Comparison of ENCODE assay signal across 16 cellular contexts in the genomic region with DNA sequence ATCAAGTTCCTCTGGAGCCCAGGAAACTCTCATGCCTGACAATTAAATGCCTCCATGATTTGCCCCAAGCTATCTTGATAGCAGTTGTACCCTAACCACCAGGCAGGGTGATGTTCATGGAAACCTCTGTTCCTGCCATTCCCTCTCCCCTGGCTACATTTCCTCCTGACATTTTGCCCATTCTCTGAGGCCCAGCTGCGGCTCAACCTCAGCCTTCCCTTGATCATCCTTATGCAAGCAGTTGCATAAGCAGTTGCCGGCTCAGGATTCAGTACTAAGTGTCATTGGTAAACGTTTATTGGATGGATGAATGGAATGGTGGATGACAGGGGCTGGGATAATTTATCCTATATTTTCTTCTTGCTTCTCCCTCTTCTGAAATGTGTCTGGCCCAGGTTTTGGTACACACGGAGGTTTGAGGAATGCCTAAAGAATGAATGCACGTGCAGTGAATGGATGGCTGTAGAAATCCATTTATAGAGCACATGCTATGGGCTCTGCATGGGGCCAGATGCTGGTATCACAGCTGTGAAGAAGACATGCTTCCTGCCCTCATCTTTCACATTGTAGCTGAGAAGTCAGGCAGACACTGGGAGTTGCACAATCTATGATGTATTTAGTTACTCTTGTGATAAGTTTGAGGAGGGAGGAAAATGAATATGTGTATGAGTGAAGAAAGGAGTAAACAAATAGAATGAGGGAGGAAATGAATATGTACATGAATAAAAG.
"Had no signal": no experiment of that assay in that cellular context is flagged by ENCODE, and none has a peak within 500 bp of the region (broad histone marks: within the 10 kb centered on the region; RNA-seq: fewer than 3 reads in every experiment).

No MANE protein-coding gene starts in this region.

- H3K9me3 ChIP-seq: gastroesophageal sphincter, heart right ventricle, uterus had no signal

- H3K27ac ChIP-seq: coronary artery, gastroesophageal sphincter, heart right ventricle, uterus, VCaP had no signal

- ATAC-seq: activated CD8-positive, alpha-beta memory T cell treated with anti-CD3 and anti-CD28 coated beads, Interleukin-2, amount 10 ng/mL, durations not matched to agents 7 days and 5 days; gastroesophageal sphincter; heart right ventricle; left colon; stimulated activated memory B cell treated with anti-CD40 and anti-IgM and Interleukin-4, amounts not matched to agents 10 μg/mL and 1 μg/mL and 100 μg/mL, for 72 hours had no signal

- DNase-seq: activated CD4-positive, alpha-beta memory T cell treated with anti-CD3 and anti-CD28 coated beads for 36 hours; activated CD4-positive, alpha-beta T cell treated with anti-CD3 and anti-CD28 coated beads for 1 hour; activated CD8-positive, alpha-beta memory T cell treated with anti-CD3 and anti-CD28 coated beads, Interleukin-2, amount 10 ng/mL, durations not matched to agents 7 days and 5 days; activated naive CD4-positive, alpha-beta T cell treated with anti-CD3 and anti-CD28 coated beads for 36 hours; activated T-cell treated with anti-CD3 and anti-CD28 coated beads, Interleukin-2, amount 50 U/mL, for 1 hour; caudate nucleus; effector memory CD4-positive, alpha-beta T cell; heart right ventricle; left colon; stimulated activated CD4-positive, alpha-beta T cell treated with anti-CD3 and anti-CD28 coated beads, Interleukin-2, amount 100 ng/mL, for 48 hours; uterus had no signal

- H3K36me3 ChIP-seq: gastroesophageal sphincter, heart right ventricle, uterus had no signal

- H3K4me1 ChIP-seq: heart right ventricle, uterus had no signal

- H3K4me3 ChIP-seq: coronary artery, gastroesophageal sphincter, heart right ventricle, lung, uterus had no signal
